In the genomic region with DNA sequence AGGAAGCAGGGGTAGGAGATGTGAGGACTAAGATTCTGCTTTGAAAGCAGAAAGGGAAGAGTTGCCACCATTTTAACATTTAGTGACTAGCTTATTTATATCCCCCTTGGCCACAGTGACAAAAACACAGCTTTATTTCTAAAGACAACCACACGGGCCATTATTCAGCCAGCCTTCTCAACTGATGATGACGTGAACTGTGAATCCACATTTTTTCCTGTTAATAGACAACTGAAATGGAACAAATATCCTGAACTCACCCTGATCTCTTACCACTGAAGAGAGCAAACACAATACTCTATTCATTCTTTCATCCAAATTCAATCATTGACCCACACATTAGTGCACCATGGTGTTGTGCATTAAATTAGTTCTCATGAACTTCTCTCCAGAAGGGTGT, we compare ENCODE assay signal across 15 cellular contexts.
DNase-seq lines count a peak whose midpoint lies in the region; TF ChIP-seq lines count a peak whose summit lies in the region.
"Had no signal": no experiment of that assay in that cellular context is flagged by ENCODE, and none has a peak within 500 bp of the region (broad histone marks: within the 10 kb centered on the region; RNA-seq: fewer than 3 reads in every experiment).

No MANE protein-coding gene starts in this region.

- no peaks in the 10 kb centered on the region for H3K9me3 Mint-ChIP-seq in immature natural killer cell
- H3K9me3 Mint-ChIP-seq in nephron = no peaks in the 10 kb centered on the region

- no peaks in the 10 kb centered on the region for H3K27me3 ChIP-seq in SJCRH30
- H3K27me3 ChIP-seq: BLaER1 treated with 17β-estradiol and CSF1 and Interleukin-3, amounts not matched to agents 10 nM and 100 nM had no signal

- H3K4me1 Mint-ChIP-seq in immature natural killer cell (peaks cover 52 to 71% of the 10 kb centered on the region in 2 donors), nephron (peaks cover 32% of the 10 kb centered on the region)

- TF ChIP-seq CTCF in nephron (IDR thresholded peaks at IDR 0.05; ENCODE audit: unreplicated experiment in 3 of 3) = no peak

- no peaks in the 10 kb centered on the region for H3K36me3 ChIP-seq in SJCRH30
- H3K36me3 ChIP-seq: BLaER1 treated with 17β-estradiol and CSF1 and Interleukin-3, amounts not matched to agents 10 nM and 100 nM; HAP-1 had no signal

- H3K27ac Mint-ChIP-seq in immature natural killer cell (peak overlapping the region in 4 of 6 donors; percentile 3 to 73 (median 48)), nephron (peak overlapping the region; percentile 11 to 80 (median 73))

- H3K4me3 Mint-ChIP-seq in immature natural killer cell = no peak overlapping the region
- H3K4me3 Mint-ChIP-seq in nephron = no peak overlapping the region

- H3K27me3 Mint-ChIP-seq in immature natural killer cell (ENCODE audit: low read depth in 3 of 3) = peaks cover 0 to 3% (median 0%) of the 10 kb centered on the region in 3 donors
- no peaks in the 10 kb centered on the region for H3K27me3 Mint-ChIP-seq in nephron (ENCODE audit: low read depth)

- in situ Hi-C loops in Caki2 (cut with HindIII; ENCODE audit: low pct_unique_long_range_greater_than_20kb, low sequenced_read_pairs) = no loop called here

- peaks cover 6% of the 10 kb centered on the region for H3K4me1 ChIP-seq in SJCRH30
- H3K4me1 ChIP-seq: HAP-1 had no signal

- no peak overlapping the region for H3K27ac ChIP-seq in SJCRH30
- H3K27ac ChIP-seq: BLaER1 treated with 17β-estradiol and CSF1 and Interleukin-3, amounts not matched to agents 10 nM and 100 nM had no signal

- no peak overlapping the region for H3K4me3 ChIP-seq in SJCRH30
- H3K4me3 ChIP-seq: BLaER1 treated with 17β-estradiol and CSF1 and Interleukin-3, amounts not matched to agents 10 nM and 100 nM; GM12878; HAP-1 had no signal

- H3K36me3 Mint-ChIP-seq in immature natural killer cell = no peaks in the 10 kb centered on the region
- H3K36me3 Mint-ChIP-seq in nephron (ENCODE audit: low read depth) = no peaks in the 10 kb centered on the region

- peak; percentile 100 for DNase-seq in Caki2 (ENCODE audit: low read depth)
- peak; percentile 36 for DNase-seq in RPMI7951 (ENCODE audit: low read depth)
- no peak for DNase-seq in immature natural killer cell
- DNase-seq in SJCRH30 = no peak
- no peak for DNase-seq in hypothalamus (lab: John Stamatoyannopoulos, UW)
- no peak for DNase-seq in DMS 273 treated with DMSO at 0.1 percent for 48 hours (lab: John Stamatoyannopoulos, UW)
- DNase-seq: COR-L47, NCI-H1417 treated with DMSO at 0.1 percent for 48 hours, NCI-H2029, NCI-H510A, SIG-M5 had no signal

- no peaks in the 10 kb centered on the region for H3K9me3 ChIP-seq in SJCRH30 (replicated peaks)
- H3K9me3 ChIP-seq: BLaER1 treated with 17β-estradiol and CSF1 and Interleukin-3, amounts not matched to agents 10 nM and 100 nM; HAP-1 had no signal

Comparison
In these comparisons a context has a peak if more than half of its experiments do, and no peak if none do; other contexts are left out.
1. DNase-seq: peak in Caki2 (single experiment) and RPMI7951 (single experiment); none in immature natural killer cell (0 of 3), SJCRH30 (0 of 2), hypothalamus (0 of 51) and DMS 273 treated with DMSO at 0.1 percent for 48 hours (single experiment).